In the genomic region with DNA sequence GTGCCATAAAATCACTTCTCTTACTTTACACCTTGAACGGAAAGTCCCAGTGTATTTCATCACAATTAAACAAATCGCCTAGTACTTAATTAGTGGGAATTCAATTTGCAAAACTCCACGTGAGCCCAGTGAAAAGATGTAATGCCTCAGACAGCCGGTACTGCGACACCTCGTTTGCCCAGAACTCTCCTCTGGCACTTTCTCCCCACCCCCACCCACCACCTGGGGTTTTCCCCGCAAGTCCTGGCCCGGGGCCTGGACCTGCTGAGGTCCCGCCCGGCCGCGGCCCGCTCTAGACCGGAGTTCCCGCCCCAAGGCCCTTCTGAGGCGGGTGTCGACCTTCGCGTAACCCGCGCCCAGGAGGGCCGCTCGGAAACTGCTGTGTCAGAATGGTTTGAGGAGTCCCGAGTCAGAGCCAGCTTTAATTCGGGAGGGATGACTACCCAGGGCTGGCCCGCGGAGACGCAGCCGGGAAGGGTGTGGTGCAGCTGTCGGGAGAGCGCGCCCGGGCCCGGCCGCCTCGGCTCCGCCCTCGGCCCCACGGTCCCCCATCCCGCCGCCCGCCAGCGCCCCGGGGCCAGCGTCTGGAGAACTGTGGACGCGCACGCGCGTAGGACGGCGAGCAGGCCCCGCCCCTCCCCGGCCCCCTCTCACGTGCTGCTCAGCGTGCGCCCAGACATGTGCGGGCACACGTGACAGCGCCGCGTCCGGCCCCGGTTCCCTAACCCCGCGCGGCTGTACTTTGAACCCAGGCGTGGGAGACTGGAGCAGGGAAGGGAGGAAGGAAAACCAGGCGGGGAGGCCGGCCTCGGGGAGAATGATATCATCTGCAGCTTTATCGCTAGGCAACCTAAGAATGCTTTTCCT, we compare ENCODE assay signal across 1 cellular context.
A peak's percentile ranks its signal among the peaks of the same experiment; 100 is the strongest.
TF ChIP-seq lines count a peak whose summit lies in the region.

No MANE protein-coding gene starts in this region.

TF ChIP-seq in HepG2, 621 proteins besides CTCF, POLR2A, EP300 and RAD21 (continued from another document and continues in another):
- TF ChIP-seq, protein P1, sequence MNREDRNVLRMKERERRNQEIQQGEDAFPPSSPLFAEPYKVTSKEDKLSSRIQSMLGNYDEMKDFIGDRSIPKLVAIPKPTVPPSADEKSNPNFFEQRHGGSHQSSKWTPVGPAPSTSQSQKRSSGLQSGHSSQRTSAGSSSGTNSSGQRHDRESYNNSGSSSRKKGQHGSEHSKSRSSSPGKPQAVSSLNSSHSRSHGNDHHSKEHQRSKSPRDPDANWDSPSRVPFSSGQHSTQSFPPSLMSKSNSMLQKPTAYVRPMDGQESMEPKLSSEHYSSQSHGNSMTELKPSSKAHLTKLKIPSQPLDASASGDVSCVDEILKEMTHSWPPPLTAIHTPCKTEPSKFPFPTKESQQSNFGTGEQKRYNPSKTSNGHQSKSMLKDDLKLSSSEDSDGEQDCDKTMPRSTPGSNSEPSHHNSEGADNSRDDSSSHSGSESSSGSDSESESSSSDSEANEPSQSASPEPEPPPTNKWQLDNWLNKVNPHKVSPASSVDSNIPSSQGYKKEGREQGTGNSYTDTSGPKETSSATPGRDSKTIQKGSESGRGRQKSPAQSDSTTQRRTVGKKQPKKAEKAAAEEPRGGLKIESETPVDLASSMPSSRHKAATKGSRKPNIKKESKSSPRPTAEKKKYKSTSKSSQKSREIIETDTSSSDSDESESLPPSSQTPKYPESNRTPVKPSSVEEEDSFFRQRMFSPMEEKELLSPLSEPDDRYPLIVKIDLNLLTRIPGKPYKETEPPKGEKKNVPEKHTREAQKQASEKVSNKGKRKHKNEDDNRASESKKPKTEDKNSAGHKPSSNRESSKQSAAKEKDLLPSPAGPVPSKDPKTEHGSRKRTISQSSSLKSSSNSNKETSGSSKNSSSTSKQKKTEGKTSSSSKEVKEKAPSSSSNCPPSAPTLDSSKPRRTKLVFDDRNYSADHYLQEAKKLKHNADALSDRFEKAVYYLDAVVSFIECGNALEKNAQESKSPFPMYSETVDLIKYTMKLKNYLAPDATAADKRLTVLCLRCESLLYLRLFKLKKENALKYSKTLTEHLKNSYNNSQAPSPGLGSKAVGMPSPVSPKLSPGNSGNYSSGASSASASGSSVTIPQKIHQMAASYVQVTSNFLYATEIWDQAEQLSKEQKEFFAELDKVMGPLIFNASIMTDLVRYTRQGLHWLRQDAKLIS (CRISPR knock-in tag; IDR thresholded peaks at IDR 0.05) = no peak
- TF ChIP-seq, protein P2, sequence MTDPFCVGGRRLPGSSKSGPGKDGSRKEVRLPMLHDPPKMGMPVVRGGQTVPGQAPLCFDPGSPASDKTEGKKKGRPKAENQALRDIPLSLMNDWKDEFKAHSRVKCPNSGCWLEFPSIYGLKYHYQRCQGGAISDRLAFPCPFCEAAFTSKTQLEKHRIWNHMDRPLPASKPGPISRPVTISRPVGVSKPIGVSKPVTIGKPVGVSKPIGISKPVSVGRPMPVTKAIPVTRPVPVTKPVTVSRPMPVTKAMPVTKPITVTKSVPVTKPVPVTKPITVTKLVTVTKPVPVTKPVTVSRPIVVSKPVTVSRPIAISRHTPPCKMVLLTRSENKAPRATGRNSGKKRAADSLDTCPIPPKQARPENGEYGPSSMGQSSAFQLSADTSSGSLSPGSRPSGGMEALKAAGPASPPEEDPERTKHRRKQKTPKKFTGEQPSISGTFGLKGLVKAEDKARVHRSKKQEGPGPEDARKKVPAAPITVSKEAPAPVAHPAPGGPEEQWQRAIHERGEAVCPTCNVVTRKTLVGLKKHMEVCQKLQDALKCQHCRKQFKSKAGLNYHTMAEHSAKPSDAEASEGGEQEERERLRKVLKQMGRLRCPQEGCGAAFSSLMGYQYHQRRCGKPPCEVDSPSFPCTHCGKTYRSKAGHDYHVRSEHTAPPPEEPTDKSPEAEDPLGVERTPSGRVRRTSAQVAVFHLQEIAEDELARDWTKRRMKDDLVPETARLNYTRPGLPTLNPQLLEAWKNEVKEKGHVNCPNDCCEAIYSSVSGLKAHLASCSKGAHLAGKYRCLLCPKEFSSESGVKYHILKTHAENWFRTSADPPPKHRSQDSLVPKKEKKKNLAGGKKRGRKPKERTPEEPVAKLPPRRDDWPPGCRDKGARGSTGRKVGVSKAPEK (CRISPR knock-in tag; IDR thresholded peaks at IDR 0.05; ENCODE audit: borderline replicate concordance) = no peak
- TF ChIP-seq TBL1XR1 (IDR thresholded peaks at IDR 0.05; ENCODE audit: borderline replicate concordance, low read length, partially characterized antibody) (no peak), ZNF557 (CRISPR knock-in tag; IDR thresholded peaks at IDR 0.05) (no peak), HNRNPK (IDR thresholded peaks at IDR 0.05; ENCODE audit: low read depth, low read length, poor library complexity, severe bottlenecking) (peak; percentile 32), AKAP8 (CRISPR knock-in tag; IDR thresholded peaks at IDR 0.05) (peak; percentile 82), ZNF784 (CRISPR knock-in tag; IDR thresholded peaks at IDR 0.05; ENCODE audit: borderline replicate concordance) (0 out of 2 replicates have a peak, but pooled peaks have one; percentile 37), CERS6 (CRISPR knock-in tag; IDR thresholded peaks at IDR 0.05) (no peak), MTA1 (CRISPR knock-in tag; IDR thresholded peaks at IDR 0.05; ENCODE audit: borderline replicate concordance) (peak; percentile 88; the same call in 1 of the 2 replicates), MEF2D (CRISPR knock-in tag; IDR thresholded peaks at IDR 0.05) (peak; percentile 89), MAZ (IDR thresholded peaks at IDR 0.05; ENCODE audit: borderline replicate concordance, low read depth, low read length) (peak; percentile 86), MAZ (CRISPR knock-in tag; IDR thresholded peaks at IDR 0.05; ENCODE audit: low read depth) (peak; percentile 91), ZNF7 (CRISPR knock-in tag; IDR thresholded peaks at IDR 0.05) (no peak), ZNF747 (CRISPR knock-in tag; IDR thresholded peaks at IDR 0.05; ENCODE audit: borderline replicate concordance) (peak; percentile 39; the same call in 1 of the 2 replicates), REXO4 (CRISPR knock-in tag; IDR thresholded peaks at IDR 0.05; ENCODE audit: borderline replicate concordance) (no peak), RBAK (CRISPR knock-in tag; IDR thresholded peaks at IDR 0.05) (no peak), ZNF639 (CRISPR knock-in tag; conservative IDR thresholded peaks at IDR 0.05) (no peak)
- TF ChIP-seq, protein P3, sequence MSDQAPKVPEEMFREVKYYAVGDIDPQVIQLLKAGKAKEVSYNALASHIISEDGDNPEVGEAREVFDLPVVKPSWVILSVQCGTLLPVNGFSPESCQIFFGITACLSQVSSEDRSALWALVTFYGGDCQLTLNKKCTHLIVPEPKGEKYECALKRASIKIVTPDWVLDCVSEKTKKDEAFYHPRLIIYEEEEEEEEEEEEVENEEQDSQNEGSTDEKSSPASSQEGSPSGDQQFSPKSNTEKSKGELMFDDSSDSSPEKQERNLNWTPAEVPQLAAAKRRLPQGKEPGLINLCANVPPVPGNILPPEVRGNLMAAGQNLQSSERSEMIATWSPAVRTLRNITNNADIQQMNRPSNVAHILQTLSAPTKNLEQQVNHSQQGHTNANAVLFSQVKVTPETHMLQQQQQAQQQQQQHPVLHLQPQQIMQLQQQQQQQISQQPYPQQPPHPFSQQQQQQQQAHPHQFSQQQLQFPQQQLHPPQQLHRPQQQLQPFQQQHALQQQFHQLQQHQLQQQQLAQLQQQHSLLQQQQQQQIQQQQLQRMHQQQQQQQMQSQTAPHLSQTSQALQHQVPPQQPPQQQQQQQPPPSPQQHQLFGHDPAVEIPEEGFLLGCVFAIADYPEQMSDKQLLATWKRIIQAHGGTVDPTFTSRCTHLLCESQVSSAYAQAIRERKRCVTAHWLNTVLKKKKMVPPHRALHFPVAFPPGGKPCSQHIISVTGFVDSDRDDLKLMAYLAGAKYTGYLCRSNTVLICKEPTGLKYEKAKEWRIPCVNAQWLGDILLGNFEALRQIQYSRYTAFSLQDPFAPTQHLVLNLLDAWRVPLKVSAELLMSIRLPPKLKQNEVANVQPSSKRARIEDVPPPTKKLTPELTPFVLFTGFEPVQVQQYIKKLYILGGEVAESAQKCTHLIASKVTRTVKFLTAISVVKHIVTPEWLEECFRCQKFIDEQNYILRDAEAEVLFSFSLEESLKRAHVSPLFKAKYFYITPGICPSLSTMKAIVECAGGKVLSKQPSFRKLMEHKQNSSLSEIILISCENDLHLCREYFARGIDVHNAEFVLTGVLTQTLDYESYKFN (CRISPR knock-in tag; conservative IDR thresholded peaks at IDR 0.05) = peak; percentile 83
- TF ChIP-seq, protein P4, sequence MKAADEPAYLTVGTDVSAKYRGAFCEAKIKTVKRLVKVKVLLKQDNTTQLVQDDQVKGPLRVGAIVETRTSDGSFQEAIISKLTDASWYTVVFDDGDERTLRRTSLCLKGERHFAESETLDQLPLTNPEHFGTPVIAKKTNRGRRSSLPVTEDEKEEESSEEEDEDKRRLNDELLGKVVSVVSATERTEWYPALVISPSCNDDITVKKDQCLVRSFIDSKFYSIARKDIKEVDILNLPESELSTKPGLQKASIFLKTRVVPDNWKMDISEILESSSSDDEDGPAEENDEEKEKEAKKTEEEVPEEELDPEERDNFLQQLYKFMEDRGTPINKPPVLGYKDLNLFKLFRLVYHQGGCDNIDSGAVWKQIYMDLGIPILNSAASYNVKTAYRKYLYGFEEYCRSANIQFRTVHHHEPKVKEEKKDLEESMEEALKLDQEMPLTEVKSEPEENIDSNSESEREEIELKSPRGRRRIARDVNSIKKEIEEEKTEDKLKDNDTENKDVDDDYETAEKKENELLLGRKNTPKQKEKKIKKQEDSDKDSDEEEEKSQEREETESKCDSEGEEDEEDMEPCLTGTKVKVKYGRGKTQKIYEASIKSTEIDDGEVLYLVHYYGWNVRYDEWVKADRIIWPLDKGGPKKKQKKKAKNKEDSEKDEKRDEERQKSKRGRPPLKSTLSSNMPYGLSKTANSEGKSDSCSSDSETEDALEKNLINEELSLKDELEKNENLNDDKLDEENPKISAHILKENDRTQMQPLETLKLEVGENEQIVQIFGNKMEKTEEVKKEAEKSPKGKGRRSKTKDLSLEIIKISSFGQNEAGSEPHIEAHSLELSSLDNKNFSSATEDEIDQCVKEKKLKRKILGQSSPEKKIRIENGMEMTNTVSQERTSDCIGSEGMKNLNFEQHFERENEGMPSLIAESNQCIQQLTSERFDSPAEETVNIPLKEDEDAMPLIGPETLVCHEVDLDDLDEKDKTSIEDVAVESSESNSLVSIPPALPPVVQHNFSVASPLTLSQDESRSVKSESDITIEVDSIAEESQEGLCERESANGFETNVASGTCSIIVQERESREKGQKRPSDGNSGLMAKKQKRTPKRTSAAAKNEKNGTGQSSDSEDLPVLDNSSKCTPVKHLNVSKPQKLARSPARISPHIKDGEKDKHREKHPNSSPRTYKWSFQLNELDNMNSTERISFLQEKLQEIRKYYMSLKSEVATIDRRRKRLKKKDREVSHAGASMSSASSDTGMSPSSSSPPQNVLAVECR (CRISPR knock-in tag; IDR thresholded peaks at IDR 0.05; ENCODE audit: borderline replicate concordance) = peak; percentile 94
- TF ChIP-seq, protein P5, sequence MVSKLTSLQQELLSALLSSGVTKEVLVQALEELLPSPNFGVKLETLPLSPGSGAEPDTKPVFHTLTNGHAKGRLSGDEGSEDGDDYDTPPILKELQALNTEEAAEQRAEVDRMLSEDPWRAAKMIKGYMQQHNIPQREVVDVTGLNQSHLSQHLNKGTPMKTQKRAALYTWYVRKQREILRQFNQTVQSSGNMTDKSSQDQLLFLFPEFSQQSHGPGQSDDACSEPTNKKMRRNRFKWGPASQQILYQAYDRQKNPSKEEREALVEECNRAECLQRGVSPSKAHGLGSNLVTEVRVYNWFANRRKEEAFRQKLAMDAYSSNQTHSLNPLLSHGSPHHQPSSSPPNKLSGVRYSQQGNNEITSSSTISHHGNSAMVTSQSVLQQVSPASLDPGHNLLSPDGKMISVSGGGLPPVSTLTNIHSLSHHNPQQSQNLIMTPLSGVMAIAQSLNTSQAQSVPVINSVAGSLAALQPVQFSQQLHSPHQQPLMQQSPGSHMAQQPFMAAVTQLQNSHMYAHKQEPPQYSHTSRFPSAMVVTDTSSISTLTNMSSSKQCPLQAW (CRISPR knock-in tag; IDR thresholded peaks at IDR 0.05) = 0 out of 2 replicates have a peak, but pooled peaks have one; percentile 52
- TF ChIP-seq, protein P6, sequence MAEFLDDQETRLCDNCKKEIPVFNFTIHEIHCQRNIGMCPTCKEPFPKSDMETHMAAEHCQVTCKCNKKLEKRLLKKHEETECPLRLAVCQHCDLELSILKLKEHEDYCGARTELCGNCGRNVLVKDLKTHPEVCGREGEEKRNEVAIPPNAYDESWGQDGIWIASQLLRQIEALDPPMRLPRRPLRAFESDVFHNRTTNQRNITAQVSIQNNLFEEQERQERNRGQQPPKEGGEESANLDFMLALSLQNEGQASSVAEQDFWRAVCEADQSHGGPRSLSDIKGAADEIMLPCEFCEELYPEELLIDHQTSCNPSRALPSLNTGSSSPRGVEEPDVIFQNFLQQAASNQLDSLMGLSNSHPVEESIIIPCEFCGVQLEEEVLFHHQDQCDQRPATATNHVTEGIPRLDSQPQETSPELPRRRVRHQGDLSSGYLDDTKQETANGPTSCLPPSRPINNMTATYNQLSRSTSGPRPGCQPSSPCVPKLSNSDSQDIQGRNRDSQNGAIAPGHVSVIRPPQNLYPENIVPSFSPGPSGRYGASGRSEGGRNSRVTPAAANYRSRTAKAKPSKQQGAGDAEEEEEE (CRISPR knock-in tag; IDR thresholded peaks at IDR 0.05; ENCODE audit: borderline replicate concordance) = no peak
